Comparison of ENCODE assay signal across 14 cellular contexts in the genomic region with DNA sequence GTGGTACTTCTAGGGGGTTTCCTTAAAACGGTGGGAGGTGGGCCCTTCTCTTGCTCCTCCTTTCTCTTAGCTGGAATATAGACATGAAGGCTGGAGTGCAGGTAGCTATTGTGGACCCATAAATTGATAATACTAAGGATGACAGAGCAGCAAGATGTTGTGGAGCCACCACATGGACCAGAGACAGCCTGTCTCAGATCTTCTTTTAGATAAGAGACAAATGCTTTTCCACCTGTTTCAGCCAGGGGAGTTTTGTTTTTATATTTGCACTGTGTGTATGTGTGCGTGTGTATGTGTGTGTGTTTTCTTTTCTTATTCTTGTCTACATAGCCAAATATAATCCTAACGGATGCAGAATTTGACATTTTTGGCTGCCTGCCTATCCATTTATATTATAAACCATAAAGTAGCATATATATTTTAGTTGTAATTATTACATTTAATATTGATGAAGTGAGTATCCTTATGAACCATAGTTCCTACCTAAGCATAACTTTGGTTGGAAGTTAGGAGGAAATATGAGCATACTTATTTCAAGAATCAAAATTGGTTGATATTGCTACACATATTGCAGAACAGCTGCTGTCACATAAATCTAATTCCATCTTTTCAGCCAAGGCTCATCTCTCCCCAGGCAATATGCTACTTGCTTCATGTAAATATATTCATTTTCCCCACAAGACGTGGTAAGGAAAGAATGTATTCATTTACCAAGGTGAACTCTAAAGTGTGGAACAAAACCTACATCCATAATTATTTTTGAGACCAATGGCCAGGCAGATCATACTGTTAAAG.
A peak's percentile ranks its signal among the peaks of the same experiment; 100 is the strongest.
DNase-seq lines count a peak whose midpoint lies in the region; TF ChIP-seq lines count a peak whose summit lies in the region.
"Had no signal": no experiment of that assay in that cellular context is flagged by ENCODE, and none has a peak within 500 bp of the region (broad histone marks: within the 10 kb centered on the region; RNA-seq: fewer than 3 reads in every experiment).

No MANE protein-coding gene starts in this region.

- H3K27me3 Mint-ChIP-seq in nephron (ENCODE audit: low read depth), result no peaks in the 10 kb centered on the region

- H3K36me3 Mint-ChIP-seq in nephron (ENCODE audit: low read depth), result no peaks in the 10 kb centered on the region

- H3K4me1 Mint-ChIP-seq in nephron, result peaks cover 21% of the 10 kb centered on the region

- TF ChIP-seq CTCF in nephron (IDR thresholded peaks at IDR 0.05; ENCODE audit: unreplicated experiment in 3 of 3), result no peak

- DNase-seq in DMS 273 treated with DMSO at 0.1 percent for 48 hours (lab: John Stamatoyannopoulos, UW), result peak; percentile 34
- DNase-seq in LHCN-M2 (ENCODE audit: low read depth), result peak; percentile 78
- DNase-seq in NCI-H524 (lab: John Stamatoyannopoulos, UW), result peak; percentile 47 to 89
- no peak for DNase-seq in middle frontal gyrus (ENCODE audit: extremely low spot score, low spot score)
- no peak for DNase-seq in NCI-H1436 (lab: John Stamatoyannopoulos, UW)
- no peak for DNase-seq in DMS79 treated with DMSO at 0.1 percent for 48 hours (lab: John Stamatoyannopoulos, UW)
- DNase-seq: DND-41; GM23248; MM.1S; NCI-H1092; NCI-H748 treated with DMSO at 0.1 percent for 48 hours; NK-92 treated with Interleukin-12 subunit alpha and Interleukin-12 subunit beta, amount 100 ng/mL, for 24 hours had no signal

- no peaks in the 10 kb centered on the region for H3K9me3 Mint-ChIP-seq in nephron

- peak overlapping the region in 2 of 3 experiments; percentile 6 to 27 for H3K27ac Mint-ChIP-seq in nephron
- H3K27ac Mint-ChIP-seq: T-helper 2 cell treated with Interferon-gamma antibody and Interleukin-4, amounts not matched to agents 5 μg/mL and 100 μg/mL, for 36 hours had no signal

- H3K4me3 Mint-ChIP-seq in nephron, result no peak overlapping the region
- H3K4me3 Mint-ChIP-seq: T-helper 2 cell treated with Interferon-gamma antibody and Interleukin-4, amounts not matched to agents 5 μg/mL and 100 μg/mL, for 36 hours had no signal

Comparison
In these comparisons a context has a peak if more than half of its experiments do, and no peak if none do; other contexts are left out.
1. DNase-seq: peak in DMS 273 treated with DMSO at 0.1 percent for 48 hours (single experiment), LHCN-M2 (single experiment) and NCI-H524 (2 of 2); none in middle frontal gyrus (single experiment), NCI-H1436 (single experiment) and DMS79 treated with DMSO at 0.1 percent for 48 hours (single experiment).